Comparison of ENCODE assay signal across 1 cellular context in the genomic region with DNA sequence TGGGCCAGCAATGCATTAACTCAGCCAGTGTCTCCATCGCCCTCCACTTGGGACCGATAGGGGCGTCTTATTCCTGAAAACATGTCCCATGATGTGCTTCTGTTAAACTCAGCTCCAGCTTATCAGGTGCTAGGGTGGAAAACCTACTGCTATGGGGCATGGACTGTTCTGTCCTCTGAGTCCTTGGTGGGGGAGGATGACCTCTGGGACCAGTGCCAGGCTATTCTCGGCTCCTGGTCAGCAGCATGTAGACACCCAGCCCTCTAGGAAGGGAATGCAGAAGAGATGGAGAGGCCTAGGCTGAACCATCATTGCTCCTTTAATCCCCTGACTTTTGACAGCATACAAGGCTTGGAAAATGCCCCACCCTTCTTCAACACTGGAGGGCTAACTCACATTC.
TF ChIP-seq lines count a peak whose summit lies in the region.

No MANE protein-coding gene starts in this region.

TF ChIP-seq in GM23338, 12 proteins besides CTCF, POLR2A, EP300 and RAD21 (continued from another document):
- TF ChIP-seq, protein P1, sequence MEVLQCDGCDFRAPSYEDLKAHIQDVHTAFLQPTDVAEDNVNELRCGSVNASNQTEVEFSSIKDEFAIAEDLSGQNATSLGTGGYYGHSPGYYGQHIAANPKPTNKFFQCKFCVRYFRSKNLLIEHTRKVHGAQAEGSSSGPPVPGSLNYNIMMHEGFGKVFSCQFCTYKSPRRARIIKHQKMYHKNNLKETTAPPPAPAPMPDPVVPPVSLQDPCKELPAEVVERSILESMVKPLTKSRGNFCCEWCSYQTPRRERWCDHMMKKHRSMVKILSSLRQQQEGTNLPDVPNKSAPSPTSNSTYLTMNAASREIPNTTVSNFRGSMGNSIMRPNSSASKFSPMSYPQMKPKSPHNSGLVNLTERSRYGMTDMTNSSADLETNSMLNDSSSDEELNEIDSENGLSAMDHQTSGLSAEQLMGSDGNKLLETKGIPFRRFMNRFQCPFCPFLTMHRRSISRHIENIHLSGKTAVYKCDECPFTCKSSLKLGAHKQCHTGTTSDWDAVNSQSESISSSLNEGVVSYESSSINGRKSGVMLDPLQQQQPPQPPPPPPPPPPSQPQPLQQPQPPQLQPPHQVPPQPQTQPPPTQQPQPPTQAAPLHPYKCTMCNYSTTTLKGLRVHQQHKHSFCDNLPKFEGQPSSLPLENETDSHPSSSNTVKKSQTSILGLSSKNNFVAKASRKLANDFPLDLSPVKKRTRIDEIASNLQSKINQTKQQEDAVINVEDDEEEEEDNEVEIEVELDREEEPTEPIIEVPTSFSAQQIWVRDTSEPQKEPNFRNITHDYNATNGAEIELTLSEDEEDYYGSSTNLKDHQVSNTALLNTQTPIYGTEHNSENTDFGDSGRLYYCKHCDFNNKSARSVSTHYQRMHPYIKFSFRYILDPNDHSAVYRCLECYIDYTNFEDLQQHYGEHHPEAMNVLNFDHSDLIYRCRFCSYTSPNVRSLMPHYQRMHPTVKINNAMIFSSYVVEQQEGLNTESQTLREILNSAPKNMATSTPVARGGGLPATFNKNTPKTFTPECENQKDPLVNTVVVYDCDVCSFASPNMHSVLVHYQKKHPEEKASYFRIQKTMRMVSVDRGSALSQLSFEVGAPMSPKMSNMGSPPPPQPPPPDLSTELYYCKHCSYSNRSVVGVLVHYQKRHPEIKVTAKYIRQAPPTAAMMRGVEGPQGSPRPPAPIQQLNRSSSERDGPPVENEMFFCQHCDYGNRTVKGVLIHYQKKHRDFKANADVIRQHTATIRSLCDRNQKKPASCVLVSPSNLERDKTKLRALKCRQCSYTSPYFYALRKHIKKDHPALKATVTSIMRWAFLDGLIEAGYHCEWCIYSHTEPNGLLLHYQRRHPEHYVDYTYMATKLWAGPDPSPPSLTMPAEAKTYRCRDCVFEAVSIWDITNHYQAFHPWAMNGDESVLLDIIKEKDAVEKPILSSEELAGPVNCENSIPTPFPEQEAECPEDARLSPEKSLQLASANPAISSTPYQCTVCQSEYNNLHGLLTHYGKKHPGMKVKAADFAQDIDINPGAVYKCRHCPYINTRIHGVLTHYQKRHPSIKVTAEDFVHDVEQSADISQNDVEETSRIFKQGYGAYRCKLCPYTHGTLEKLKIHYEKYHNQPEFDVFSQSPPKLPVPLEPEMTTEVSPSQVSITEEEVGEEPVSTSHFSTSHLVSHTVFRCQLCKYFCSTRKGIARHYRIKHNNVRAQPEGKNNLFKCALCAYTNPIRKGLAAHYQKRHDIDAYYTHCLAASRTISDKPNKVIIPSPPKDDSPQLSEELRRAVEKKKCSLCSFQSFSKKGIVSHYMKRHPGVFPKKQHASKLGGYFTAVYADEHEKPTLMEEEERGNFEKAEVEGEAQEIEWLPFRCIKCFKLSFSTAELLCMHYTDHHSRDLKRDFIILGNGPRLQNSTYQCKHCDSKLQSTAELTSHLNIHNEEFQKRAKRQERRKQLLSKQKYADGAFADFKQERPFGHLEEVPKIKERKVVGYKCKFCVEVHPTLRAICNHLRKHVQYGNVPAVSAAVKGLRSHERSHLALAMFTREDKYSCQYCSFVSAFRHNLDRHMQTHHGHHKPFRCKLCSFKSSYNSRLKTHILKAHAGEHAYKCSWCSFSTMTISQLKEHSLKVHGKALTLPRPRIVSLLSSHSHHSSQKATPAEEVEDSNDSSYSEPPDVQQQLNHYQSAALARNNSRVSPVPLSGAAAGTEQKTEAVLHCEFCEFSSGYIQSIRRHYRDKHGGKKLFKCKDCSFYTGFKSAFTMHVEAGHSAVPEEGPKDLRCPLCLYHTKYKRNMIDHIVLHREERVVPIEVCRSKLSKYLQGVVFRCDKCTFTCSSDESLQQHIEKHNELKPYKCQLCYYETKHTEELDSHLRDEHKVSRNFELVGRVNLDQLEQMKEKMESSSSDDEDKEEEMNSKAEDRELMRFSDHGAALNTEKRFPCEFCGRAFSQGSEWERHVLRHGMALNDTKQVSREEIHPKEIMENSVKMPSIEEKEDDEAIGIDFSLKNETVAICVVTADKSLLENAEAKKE (CRISPR knock-in tag; IDR thresholded peaks at IDR 0.05): no peak
- TF ChIP-seq STAT1 (IDR thresholded peaks at IDR 0.05; ENCODE audit: unreplicated experiment) (no peak), POLR2AphosphoS5 (IDR thresholded peaks at IDR 0.05; ENCODE audit: low read depth) (no peak), EZH2 (IDR thresholded peaks at IDR 0.05; ENCODE audit: low read depth, unreplicated experiment) (no peak)
- TF ChIP-seq, protein P2, sequence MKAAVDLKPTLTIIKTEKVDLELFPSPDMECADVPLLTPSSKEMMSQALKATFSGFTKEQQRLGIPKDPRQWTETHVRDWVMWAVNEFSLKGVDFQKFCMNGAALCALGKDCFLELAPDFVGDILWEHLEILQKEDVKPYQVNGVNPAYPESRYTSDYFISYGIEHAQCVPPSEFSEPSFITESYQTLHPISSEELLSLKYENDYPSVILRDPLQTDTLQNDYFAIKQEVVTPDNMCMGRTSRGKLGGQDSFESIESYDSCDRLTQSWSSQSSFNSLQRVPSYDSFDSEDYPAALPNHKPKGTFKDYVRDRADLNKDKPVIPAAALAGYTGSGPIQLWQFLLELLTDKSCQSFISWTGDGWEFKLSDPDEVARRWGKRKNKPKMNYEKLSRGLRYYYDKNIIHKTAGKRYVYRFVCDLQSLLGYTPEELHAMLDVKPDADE (IDR thresholded peaks at IDR 0.05): no peak
